Comparison of ENCODE assay signal across 9 cellular contexts in genomic region chr5:126998201-126998631, GRCh38.
DNase-seq lines count a peak whose midpoint lies in the region; ATAC-seq and FAIRE-seq lines count a peak whose summit lies in the region.
"Had no signal": no experiment of that assay in that cellular context is flagged by ENCODE, and none has a peak within 500 bp of the region (broad histone marks: within the 10 kb centered on the region; RNA-seq: fewer than 3 reads in every experiment).

No MANE protein-coding gene starts in this region.

- no peak overlapping the region for H3K4me3 ChIP-seq in mucosa of rectum (ENCODE audit: low read length in 2 of 2)

- peak; percentile 80 for ATAC-seq in HG02571 (IDR thresholded peaks at IDR 0.05; ENCODE audit: unreplicated experiment)

- no peaks in the 10 kb centered on the region for H3K27me3 ChIP-seq in mucosa of rectum (ENCODE audit: control insufficient read depth in 2 of 2, insufficient read depth in 2 of 2, low read length in 2 of 2)

- no peaks in the 10 kb centered on the region for H3K36me3 ChIP-seq in mucosa of rectum (ENCODE audit: control insufficient read depth in 2 of 2, insufficient read depth in 2 of 2, low read length in 2 of 2)

- peak; percentile 69 for FAIRE-seq in GM18507 (lab: Jason Lieb, UNC)

- peak overlapping the region; percentile 2 to 39 for H3K27ac ChIP-seq in mucosa of rectum (ENCODE audit: low read depth in 2 of 2, low read length in 2 of 2)
- H3K27ac ChIP-seq: epithelial cell of prostate had no signal

- no peaks in the 10 kb centered on the region for H3K9me3 ChIP-seq in mucosa of rectum (ENCODE audit: control insufficient read depth in 2 of 2, low read length in 2 of 2)

- H3K4me1 ChIP-seq in mucosa of rectum (ENCODE audit: control insufficient read depth in 2 of 2, insufficient read depth in 2 of 2, low read length in 2 of 2) = peaks cover 5 to 9% of the 10 kb centered on the region in 2 donors

- H3K9ac ChIP-seq in mucosa of rectum (ENCODE audit: low read depth in 1 of 2, low read length in 2 of 2) = no peak overlapping the region

- DNase-seq in GM18507 (ENCODE audit: extremely low spot score, insufficient read length, low read depth) = no peak
- DNase-seq in NCI-H69 (lab: John Stamatoyannopoulos, UW) = peak; percentile 91
- DNase-seq in activated CD8-positive, alpha-beta memory T cell treated with anti-CD3 and anti-CD28 coated beads, Interleukin-2, amount 50 U/mL, for 48 hours = no peak
- no peak for DNase-seq in AML-193 (lab: John Stamatoyannopoulos, UW)
- DNase-seq in NCI-H524 treated with DMSO at 0.1 percent for 48 hours (lab: John Stamatoyannopoulos, UW) = no peak
- DNase-seq in NCI-H128 (lab: John Stamatoyannopoulos, UW; ENCODE audit: unreplicated experiment) = no peak
